ENCODE assay signal across 16 cellular contexts in the genomic region with DNA sequence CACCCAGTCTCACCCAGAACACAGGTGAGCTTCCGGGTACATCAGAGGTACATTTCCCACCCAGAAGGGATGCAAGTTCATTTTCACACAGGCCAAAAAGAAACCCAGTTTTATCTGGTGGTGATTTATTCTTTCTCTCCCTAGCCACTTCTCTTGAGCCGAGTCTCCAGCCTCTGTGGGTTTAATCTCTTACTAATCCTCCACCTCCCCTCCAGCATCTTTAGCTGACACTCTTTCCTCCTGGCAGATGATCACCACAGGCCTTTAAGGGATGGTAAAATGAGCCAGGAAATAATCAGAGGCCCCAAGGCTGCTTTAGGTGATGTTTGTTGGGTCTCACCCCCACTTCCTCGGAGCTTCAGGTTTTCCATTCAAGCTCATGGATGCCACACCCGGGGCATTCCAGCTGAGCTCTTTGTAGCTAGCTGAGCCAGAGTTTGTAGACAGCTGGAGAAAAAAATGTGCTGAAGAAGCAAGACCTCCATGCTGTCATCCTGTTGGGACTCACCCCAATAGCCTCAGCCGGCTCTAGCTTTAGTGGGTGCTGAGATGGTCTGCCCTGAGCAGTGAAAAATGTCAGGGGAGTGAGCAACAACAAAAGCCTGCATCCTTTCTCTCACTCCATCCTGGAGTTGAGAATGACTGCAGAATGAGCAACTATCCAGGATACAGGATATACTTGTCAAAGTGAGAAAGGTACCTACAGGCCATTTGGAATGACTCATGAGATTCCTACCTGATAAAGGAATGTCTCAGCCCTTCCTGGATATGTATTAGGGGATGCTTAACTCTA.
DNase-seq lines count a peak whose midpoint lies in the region; ATAC-seq and TF ChIP-seq lines count a peak whose summit lies in the region.
"Had no signal": no experiment of that assay in that cellular context is flagged by ENCODE, and none has a peak within 500 bp of the region (broad histone marks: within the 10 kb centered on the region; RNA-seq: fewer than 3 reads in every experiment).

No MANE protein-coding gene starts in this region.

- RAD21 ChIA-PET in HCT116 (lab: Charles Lee; ENCODE audit: low non-redundant PET in 1 of 2, low total read pairs in 2 of 2, uncharacterized antibody in 2 of 2, unreplicated experiment in 2 of 2), result no interaction called here

- POLR2A ChIA-PET in HCT116 (lab: Charles Lee) (interaction anchor here (0.6 to 1.5 kb wide), 5 partner anchors 17 to 213 kb away, joined by 3 to 4 read pairs (median 3); no protein-coding TSS in a partner anchor), Panc1 (lab: Charles Lee) (no interaction called here)

- H3K79me2 ChIP-seq in HCT116 (ENCODE audit: insufficient read depth, low read length), result no peaks in the 10 kb centered on the region

- intact Hi-C loops in HCT116 (cut with micrococcal nuclease) (no loop called here), Panc1 (cut with micrococcal nuclease; ENCODE audit: unreplicated experiment) (no loop called here), heart right ventricle (cut with DNase I) (no loop called here)

- CTCF ChIA-PET in HCT116 (lab: Charles Lee), result interaction anchor here (1.4 to 3.5 kb wide), 3 partner anchors 76 to 213 kb away, joined by 4 to 22 read pairs (median 5); no protein-coding TSS in a partner anchor
- CTCF ChIA-PET in Panc1 (lab: Charles Lee), result no interaction called here

- ATAC-seq in HCT116, result peak; percentile 24
- peak; percentile 65 for ATAC-seq in Panc1
- peak; percentile 10 for ATAC-seq in esophagus mucosa
- ATAC-seq in heart right ventricle, result no peak
- ATAC-seq: activated CD4-positive, CD25-positive, alpha-beta regulatory T cell treated with anti-CD3 and anti-CD28 coated beads, Interleukin-2, amount 50 U/mL, for 24 hours; activated T-cell treated with anti-CD3 and anti-CD28 coated beads, Interleukin-2, amount 50 U/mL, for 72 hours; left lung had no signal

- WGBS in heart right ventricle, 2 donors, result 70 to 82% methylated on average over 5 of the region's 5 CpGs

- peaks cover 65 to 97% of the 10 kb centered on the region in 2 experiments for H3K4me1 ChIP-seq in HCT116 (ENCODE audit: control insufficient read depth in 1 of 2, insufficient read depth in 2 of 2, low read length in 2 of 2)
- peaks cover 8% of the 10 kb centered on the region for H3K4me1 ChIP-seq in Panc1 (ENCODE audit: control insufficient read depth, insufficient read depth, low read length)
- peaks cover 0 to 4% of the 10 kb centered on the region in 2 donors for H3K4me1 ChIP-seq in right atrium auricular region
- H3K4me1 ChIP-seq in heart right ventricle, result peaks cover 0 to 48% (median 16%) of the 10 kb centered on the region in 9 donors
- H3K4me1 ChIP-seq: thyroid gland had no signal

- H3K27me3 ChIP-seq in HCT116 (ENCODE audit: insufficient read depth, low read length) (no peaks in the 10 kb centered on the region), Panc1 (ENCODE audit: control insufficient read depth, insufficient read depth, low read length) (no peaks in the 10 kb centered on the region), right atrium auricular region (no peaks in the 10 kb centered on the region), heart right ventricle (no peaks in the 10 kb centered on the region)
- H3K27me3 ChIP-seq: left lung, SJCRH30, thyroid gland had no signal

- H3K4me3 ChIP-seq in HCT116 (replicated peaks in 1 of 2; ENCODE audit: low read depth in 1 of 2, low read length in 2 of 2) (peak overlapping the region in 1 of 2 experiments; percentile 12; a peak in 1 of 4 replicates), Panc1 (ENCODE audit: low read depth in 2 of 2, low read length in 2 of 2) (no peak overlapping the region), right atrium auricular region (no peak overlapping the region), heart right ventricle (no peak overlapping the region)
- H3K4me3 ChIP-seq: left lung, SJCRH30, thyroid gland had no signal

- H3K4me2 ChIP-seq in HCT116 (ENCODE audit: low read length), result peak overlapping the region; percentile 73

- peak overlapping the region; percentile 42 for H3K9ac ChIP-seq in HCT116 (ENCODE audit: low read length)

- TF ChIP-seq RAD21 in HCT116 (IDR thresholded peaks at IDR 0.05; ENCODE audit: low read depth), result no peak

- peak overlapping the region; percentile 76 for H3K27ac ChIP-seq in HCT116 (ENCODE audit: low read depth, low read length)
- no peak overlapping the region for H3K27ac ChIP-seq in Panc1 (ENCODE audit: low read length)
- H3K27ac ChIP-seq in right atrium auricular region, result no peak overlapping the region
- H3K27ac ChIP-seq in heart right ventricle, result no peak overlapping the region
- H3K27ac ChIP-seq: left lung, SJCRH30, thyroid gland had no signal

- TF ChIP-seq CTCF in HCT116 (IDR thresholded peaks at IDR 0.05 in 2 of 3, conservative IDR thresholded peaks at IDR 0.05 in 1 of 3; ENCODE audit: borderline replicate concordance in 1 of 3, insufficient read depth in 1 of 3, low read depth in 2 of 3, low read length in 2 of 3), result no peak
- TF ChIP-seq CTCF in Panc1 (IDR thresholded peaks at IDR 0.05), result no peak
- no peak for TF ChIP-seq CTCF in right atrium auricular region (IDR thresholded peaks at IDR 0.05)
- TF ChIP-seq CTCF in heart right ventricle (IDR thresholded peaks at IDR 0.05), result no peak

- BruUV-seq in HCT116 (replicated peaks; lab: Mats Ljungman, UMichigan) (TSS peak; percentile 21), Panc1 (replicated peaks; lab: Mats Ljungman, UMichigan) (no TSS peak)

- no peaks in the 10 kb centered on the region for H3K9me2 ChIP-seq in HCT116 (ENCODE audit: insufficient read depth)

- no peak for TF ChIP-seq POLR2A in HCT116 (IDR thresholded peaks at IDR 0.05; ENCODE audit: borderline replicate concordance, extremely low read depth, insufficient read depth, insufficient read length)

- DNase-seq in HCT116 (ENCODE audit: low read depth, low spot score), result no peak
- DNase-seq in Panc1 (ENCODE audit: low read depth, low spot score), result no peak
- DNase-seq in renal cortical epithelial cell (ENCODE audit: low read depth), result peak; percentile 69
- no peak for DNase-seq in right atrium auricular region (ENCODE audit: low spot score)
- no peak for DNase-seq in NCI-H2196 treated with DMSO at 0.1 percent for 48 hours (lab: John Stamatoyannopoulos, UW; ENCODE audit: unreplicated experiment)
- DNase-seq in heart right ventricle, result no peak
- DNase-seq: activated T-cell treated with anti-CD3 and anti-CD28 coated beads, Interleukin-2, amount 50 U/mL, for 72 hours; COR-L47; effector CD4-positive, alpha-beta T cell; glutamatergic neuron; left lung; NCI-H345; SJCRH30; thyroid gland had no signal

- H3K36me3 ChIP-seq in HCT116 (ENCODE audit: control insufficient read depth in 1 of 2, insufficient read depth in 2 of 2, low read length in 2 of 2) (no peaks in the 10 kb centered on the region), Panc1 (ENCODE audit: control insufficient read depth, insufficient read depth, low read length) (no peaks in the 10 kb centered on the region), right atrium auricular region (no peaks in the 10 kb centered on the region), heart right ventricle (no peaks in the 10 kb centered on the region)
- H3K36me3 ChIP-seq: left lung, SJCRH30, thyroid gland had no signal

- H3K9me3 ChIP-seq in HCT116 (ENCODE audit: control insufficient read depth in 1 of 2, insufficient read depth in 1 of 2, low read depth in 1 of 2, low read length in 2 of 2) (no peaks in the 10 kb centered on the region), Panc1 (ENCODE audit: control insufficient read depth, insufficient read depth, low read depth, low read length) (no peaks in the 10 kb centered on the region), right atrium auricular region (no peaks in the 10 kb centered on the region), heart right ventricle (no peaks in the 10 kb centered on the region)
- H3K9me3 ChIP-seq: left lung, SJCRH30, thyroid gland had no signal

- H2AFZ ChIP-seq in HCT116 (ENCODE audit: low read depth, low read length, poor library complexity, severe bottlenecking), result no peak overlapping the region

- H4K20me1 ChIP-seq in HCT116 (ENCODE audit: insufficient read depth), result no peaks in the 10 kb centered on the region

- in situ Hi-C loops in Panc1 (cut with HindIII; ENCODE audit: low pct_unique_long_range_greater_than_20kb, low sequenced_read_pairs), result no loop called here

TF ChIP-seq in HCT116, 20 proteins besides CTCF, POLR2A, EP300 and RAD21 (continues in another document):
- TF ChIP-seq EGR1 (IDR thresholded peaks at IDR 0.05; ENCODE audit: low read depth) (no peak), YY1 (IDR thresholded peaks at IDR 0.05; ENCODE audit: extremely low read depth, insufficient replicate concordance, low read depth, low read length) (peak; percentile 63), ZBTB33 (IDR thresholded peaks at IDR 0.05; ENCODE audit: extremely low read depth, insufficient replicate concordance, low read length) (no peak)

Comparison
In these comparisons a context has a peak if more than half of its experiments do, and no peak if none do; other contexts are left out.
1. ATAC-seq: peak in HCT116 (single experiment), Panc1 (single experiment) and esophagus mucosa (single experiment); none in heart right ventricle (0 of 8).